In the genomic region with DNA sequence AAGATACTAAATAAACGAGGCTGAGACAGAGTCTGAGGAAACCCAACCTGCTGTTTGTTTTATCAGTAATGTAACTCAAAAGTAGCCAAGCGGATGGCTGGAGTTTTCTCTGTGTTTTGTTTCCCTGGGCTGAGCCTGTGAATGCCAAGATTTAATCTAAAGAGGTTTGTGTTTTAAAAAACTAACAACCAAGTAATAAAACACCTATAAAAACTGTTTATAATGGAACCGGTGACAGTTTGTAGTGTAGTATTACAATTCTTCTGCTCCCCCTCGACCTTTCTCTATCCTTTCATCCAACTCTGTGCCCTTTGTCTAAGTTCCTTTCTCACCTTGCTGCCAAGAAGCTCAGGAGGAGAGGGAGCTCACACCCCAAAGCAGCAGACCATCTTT, we compare ENCODE assay signal across 8 cellular contexts. TPM values are rescaled to one million over a fixed set of nuclear protein-coding genes. Genes with fewer than 3 reads are reported as not detected.
DNase-seq lines count a peak whose midpoint lies in the region; ATAC-seq, FAIRE-seq and TF ChIP-seq lines count a peak whose summit lies in the region.

No MANE protein-coding gene starts in this region.

- H3K9ac ChIP-seq in HUES6 (ENCODE audit: low read length) (no peak overlapping the region), neuronal stem cell (ENCODE audit: low read depth, low read length, poor library complexity) (no peak overlapping the region)

- WGBS in neuronal stem cell (ENCODE audit: extremely low coverage in 2 of 2, insufficient read length in 2 of 2, insufficient replicate concordance in 1 of 2), 2 donors, result no CpG with 5 or more reads among the region's 4 CpGs

- H2AK5ac ChIP-seq in neuronal stem cell (ENCODE audit: low read depth, low read length), result no peak overlapping the region

- H3K9me3 Mint-ChIP-seq in CD4-positive, CD25-positive, alpha-beta regulatory T cell, result no peaks in the 10 kb centered on the region

- H3K9me3 ChIP-seq in CD4-positive, CD25-positive, alpha-beta regulatory T cell (ENCODE audit: control insufficient read depth in 2 of 2, low read length in 2 of 2), result no peaks in the 10 kb centered on the region
- H3K9me3 ChIP-seq in HUES6 (ENCODE audit: control insufficient read depth, insufficient read depth, low read depth, low read length), result no peaks in the 10 kb centered on the region
- H3K9me3 ChIP-seq in breast epithelium, result no peaks in the 10 kb centered on the region
- peaks cover 0 to 3% of the 10 kb centered on the region in 2 donors for H3K9me3 ChIP-seq in neuronal stem cell (replicated peaks in 1 of 2; ENCODE audit: control insufficient read depth in 2 of 2, insufficient read depth in 1 of 2, low read depth in 1 of 2, low read length in 2 of 2)

- peaks cover 6 to 56% (median 41%) of the 10 kb centered on the region in 4 donors for H3K4me1 Mint-ChIP-seq in CD4-positive, CD25-positive, alpha-beta regulatory T cell

- H4K8ac ChIP-seq in neuronal stem cell (ENCODE audit: low read depth, low read length), result no peak overlapping the region

- peaks cover 12% of the 10 kb centered on the region for H3K79me1 ChIP-seq in neuronal stem cell (ENCODE audit: low read depth, low read length)

- TF ChIP-seq POLR2A in breast epithelium (IDR thresholded peaks at IDR 0.05) (no peak), GM12891 (IDR thresholded peaks at IDR 0.05; ENCODE audit: low read depth, low read length) (no peak)

- H3K4me3 ChIP-seq in CD4-positive, CD25-positive, alpha-beta regulatory T cell (ENCODE audit: low read depth, low read length), result no peak overlapping the region
- H3K4me3 ChIP-seq in HUES6 (ENCODE audit: low read depth, low read length), result peak overlapping the region; percentile 99
- H3K4me3 ChIP-seq in breast epithelium, result no peak overlapping the region
- peak overlapping the region in 1 of 2 donors; percentile 63 for H3K4me3 ChIP-seq in neuronal stem cell (ENCODE audit: low read length in 2 of 2)

- H3K27me3 Mint-ChIP-seq in CD4-positive, CD25-positive, alpha-beta regulatory T cell, result peaks cover 5% of the 10 kb centered on the region

- no peak overlapping the region for H2BK120ac ChIP-seq in neuronal stem cell (ENCODE audit: low read depth, low read length)

- peak overlapping the region; percentile 92 for H2AFZ ChIP-seq in neuronal stem cell (ENCODE audit: low read length)

- no peak overlapping the region for H2BK12ac ChIP-seq in neuronal stem cell (ENCODE audit: low read length)

- H3K36me3 ChIP-seq in CD4-positive, CD25-positive, alpha-beta regulatory T cell (ENCODE audit: control insufficient read depth, insufficient read depth, low read length), result no peaks in the 10 kb centered on the region
- H3K36me3 ChIP-seq in HUES6 (ENCODE audit: control insufficient read depth, insufficient read depth, low read length) (no peaks in the 10 kb centered on the region), breast epithelium (no peaks in the 10 kb centered on the region), neuronal stem cell (replicated peaks in 1 of 2; ENCODE audit: control insufficient read depth in 2 of 2, insufficient read depth in 2 of 2, low read length in 2 of 2) (no peaks in the 10 kb centered on the region)

- no peak overlapping the region for H3K18ac ChIP-seq in neuronal stem cell (ENCODE audit: low read length)

- peak overlapping the region; percentile 65 for H3K27ac ChIP-seq in CD4-positive, CD25-positive, alpha-beta regulatory T cell (ENCODE audit: insufficient read depth, low read length, poor library complexity, severe bottlenecking)
- no peak overlapping the region for H3K27ac ChIP-seq in HUES6 (ENCODE audit: low read depth, low read length)
- H3K27ac ChIP-seq in breast epithelium, result peak overlapping the region; percentile 99 to 100
- H3K27ac ChIP-seq in neuronal stem cell (replicated peaks; ENCODE audit: low read length), result no peak overlapping the region

- no peak overlapping the region for H3K23ac ChIP-seq in neuronal stem cell (ENCODE audit: low read depth, low read length, poor library complexity)

- TF ChIP-seq CTCF in breast epithelium (IDR thresholded peaks at IDR 0.05), result no peak

- no peak overlapping the region for H2BK5ac ChIP-seq in neuronal stem cell (ENCODE audit: low read length)

- peak overlapping the region; percentile 85 to 94 (median 90) for H3K4me3 Mint-ChIP-seq in CD4-positive, CD25-positive, alpha-beta regulatory T cell

- FAIRE-seq in GM12891 (lab: Jason Lieb, UNC), result no peak

- H2BK15ac ChIP-seq in neuronal stem cell (ENCODE audit: low read length), result no peak overlapping the region

- peaks cover 5% of the 10 kb centered on the region for H3K36me3 Mint-ChIP-seq in CD4-positive, CD25-positive, alpha-beta regulatory T cell

- peak overlapping the region; percentile 76 to 92 (median 88) for H3K27ac Mint-ChIP-seq in CD4-positive, CD25-positive, alpha-beta regulatory T cell

- DNase-seq in CD4-positive, CD25-positive, alpha-beta regulatory T cell, result no peak
- DNase-seq in breast epithelium (ENCODE audit: low spot score in 2 of 2) (no peak), neuronal stem cell (ENCODE audit: low spot score) (no peak), GM12891 (ENCODE audit: insufficient read length, low spot score) (no peak)
- no peak for DNase-seq in stimulated activated CD8-positive, alpha-beta memory T cell treated with anti-CD3 and anti-CD28 coated beads, Interleukin-4, amount 100 ng/mL, for 48 hours
- no peak for DNase-seq in stimulated activated CD4-positive, alpha-beta T cell treated with anti-CD3 and anti-CD28 coated beads, Interleukin-15, amount 100 ng/mL, for 24 hours

- no peak for ATAC-seq in CD4-positive, CD25-positive, alpha-beta regulatory T cell (ENCODE audit: low read depth in 2 of 2)
- no peak for ATAC-seq in GM18858 (IDR thresholded peaks at IDR 0.05; ENCODE audit: unreplicated experiment)

- H3K4me2 ChIP-seq in neuronal stem cell (ENCODE audit: insufficient read depth, low read length, poor library complexity, severe bottlenecking), result no peak overlapping the region

- H3K4me1 ChIP-seq in CD4-positive, CD25-positive, alpha-beta regulatory T cell (ENCODE audit: control insufficient read depth, insufficient read depth, low read length, poor library complexity, severe bottlenecking), result peaks cover 42% of the 10 kb centered on the region
- H3K4me1 ChIP-seq in HUES6 (ENCODE audit: control insufficient read depth, insufficient read depth, low read length) (peaks cover 11% of the 10 kb centered on the region), breast epithelium (no peaks in the 10 kb centered on the region), neuronal stem cell (ENCODE audit: control insufficient read depth in 2 of 2, insufficient read depth in 1 of 2, low read depth in 1 of 2, low read length in 2 of 2) (peaks cover 10 to 13% of the 10 kb centered on the region in 2 donors)

- no peak overlapping the region for H3K4ac ChIP-seq in neuronal stem cell (ENCODE audit: low read length)

- H3K27me3 ChIP-seq in CD4-positive, CD25-positive, alpha-beta regulatory T cell (ENCODE audit: control insufficient read depth, insufficient read depth, low read length), result no peaks in the 10 kb centered on the region
- H3K27me3 ChIP-seq in HUES6 (ENCODE audit: control insufficient read depth, insufficient read depth, low read length) (no peaks in the 10 kb centered on the region), breast epithelium (no peaks in the 10 kb centered on the region), neuronal stem cell (ENCODE audit: control insufficient read depth in 3 of 3, insufficient read depth in 3 of 3, low read depth in 1 of 3, low read length in 3 of 3) (no peaks in the 10 kb centered on the region)

- intact Hi-C loops in breast epithelium (cut with DNase I; ENCODE audit: low total_unique reads), result no loop called here

- H3K14ac ChIP-seq in neuronal stem cell (ENCODE audit: low read length), result no peak overlapping the region

- H4K91ac ChIP-seq in neuronal stem cell (ENCODE audit: low read depth, low read length, poor library complexity), result no peak overlapping the region

TF ChIP-seq in GM12891, 5 proteins besides CTCF, POLR2A, EP300 and RAD21:
- TF ChIP-seq SPI1 (IDR thresholded peaks at IDR 0.05; ENCODE audit: low read depth, low read length), result no peak
- no peak for TF ChIP-seq TAF1 (IDR thresholded peaks at IDR 0.05; ENCODE audit: low read depth, low read length)
- TF ChIP-seq PAX5 (IDR thresholded peaks at IDR 0.05; ENCODE audit: insufficient read depth, low read length, severe bottlenecking), result no peak
- no peak for TF ChIP-seq POLR2AphosphoS5 (IDR thresholded peaks at IDR 0.05; ENCODE audit: low read depth, low read length)
- no peak for TF ChIP-seq POU2F2 (IDR thresholded peaks at IDR 0.05; ENCODE audit: low read depth, low read length)

RNA-seq across cellular contexts. Expression of gene KAT6B, which starts 2.6 kb away (rescaled TPM):
- 67.1 TPM for total RNA-seq in CD4-positive, CD25-positive, alpha-beta regulatory T cell
- polyA plus RNA-seq in CD4-positive, CD25-positive, alpha-beta regulatory T cell, result 10 to 100 TPM; 14.5 to 18.8 (median 15.8) TPM
- total RNA-seq in breast epithelium, result 10 to 100 TPM; 46.2 to 90.3 (median 55.7) TPM
- 10.2 TPM for polyA plus RNA-seq in neuronal stem cell (2013, experiment 1 of 2)
- 10.3 TPM for polyA plus RNA-seq in neuronal stem cell (2013, experiment 2 of 2)
- 9.2 TPM for polyA plus RNA-seq in GM12891 (2012; ENCODE audit: low read depth, missing spikeins)

Comparison
In these comparisons a context has a peak if more than half of its experiments do, and no peak if none do; other contexts are left out.
1. H3K27ac ChIP-seq: peak in CD4-positive, CD25-positive, alpha-beta regulatory T cell (single experiment) and breast epithelium (2 of 2); none in HUES6 (single experiment) and neuronal stem cell (single experiment).